In genomic region chr3:47681016-47681415, GRCh38 we compare ENCODE assay signal across 1 cellular context.
TF ChIP-seq lines count a peak whose summit lies in the region.

No MANE protein-coding gene starts in this region.

TF ChIP-seq in K562, 482 proteins besides CTCF, POLR2A, EP300 and RAD21 (continued from another document):
- TF ChIP-seq, protein P1, sequence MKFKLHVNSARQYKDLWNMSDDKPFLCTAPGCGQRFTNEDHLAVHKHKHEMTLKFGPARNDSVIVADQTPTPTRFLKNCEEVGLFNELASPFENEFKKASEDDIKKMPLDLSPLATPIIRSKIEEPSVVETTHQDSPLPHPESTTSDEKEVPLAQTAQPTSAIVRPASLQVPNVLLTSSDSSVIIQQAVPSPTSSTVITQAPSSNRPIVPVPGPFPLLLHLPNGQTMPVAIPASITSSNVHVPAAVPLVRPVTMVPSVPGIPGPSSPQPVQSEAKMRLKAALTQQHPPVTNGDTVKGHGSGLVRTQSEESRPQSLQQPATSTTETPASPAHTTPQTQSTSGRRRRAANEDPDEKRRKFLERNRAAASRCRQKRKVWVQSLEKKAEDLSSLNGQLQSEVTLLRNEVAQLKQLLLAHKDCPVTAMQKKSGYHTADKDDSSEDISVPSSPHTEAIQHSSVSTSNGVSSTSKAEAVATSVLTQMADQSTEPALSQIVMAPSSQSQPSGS (CRISPR knock-in tag; IDR thresholded peaks at IDR 0.05), result no peak
- TF ChIP-seq ETS2 (tag; IDR thresholded peaks at IDR 0.05; ENCODE audit: borderline replicate concordance, poor library complexity, severe bottlenecking) (no peak), MEIS2 (IDR thresholded peaks at IDR 0.05; ENCODE audit: partially characterized antibody) (no peak), ZKSCAN3 (CRISPR knock-in tag; IDR thresholded peaks at IDR 0.05) (no peak), MCM3 (IDR thresholded peaks at IDR 0.05) (no peak), CEBPG (CRISPR knock-in tag; IDR thresholded peaks at IDR 0.05) (no peak), CEBPG (tag; conservative IDR thresholded peaks at IDR 0.05 in 1 of 2, IDR thresholded peaks at IDR 0.05 in 1 of 2) (no peak)
- TF ChIP-seq, protein P2, sequence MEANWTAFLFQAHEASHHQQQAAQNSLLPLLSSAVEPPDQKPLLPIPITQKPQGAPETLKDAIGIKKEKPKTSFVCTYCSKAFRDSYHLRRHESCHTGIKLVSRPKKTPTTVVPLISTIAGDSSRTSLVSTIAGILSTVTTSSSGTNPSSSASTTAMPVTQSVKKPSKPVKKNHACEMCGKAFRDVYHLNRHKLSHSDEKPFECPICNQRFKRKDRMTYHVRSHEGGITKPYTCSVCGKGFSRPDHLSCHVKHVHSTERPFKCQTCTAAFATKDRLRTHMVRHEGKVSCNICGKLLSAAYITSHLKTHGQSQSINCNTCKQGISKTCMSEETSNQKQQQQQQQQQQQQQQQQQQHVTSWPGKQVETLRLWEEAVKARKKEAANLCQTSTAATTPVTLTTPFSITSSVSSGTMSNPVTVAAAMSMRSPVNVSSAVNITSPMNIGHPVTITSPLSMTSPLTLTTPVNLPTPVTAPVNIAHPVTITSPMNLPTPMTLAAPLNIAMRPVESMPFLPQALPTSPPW (CRISPR knock-in tag; IDR thresholded peaks at IDR 0.05), result no peak
TF ChIP-seq in K562: peak in this region for 0.
